8 cellular contexts compared by ENCODE assay signal in genomic region chr17:4903051-4903818, GRCh38. TPM values are rescaled to one million over a fixed set of nuclear protein-coding genes. Genes with fewer than 3 reads are reported as not detected.
DNase-seq lines count a peak whose midpoint lies in the region; ATAC-seq and TF ChIP-seq lines count a peak whose summit lies in the region.

CHRNE (minus strand) TSS chr17:4903098; CDS start chr17:4903063, 35 bp downstream.

- H3K9me3 ChIP-seq in DOHH2 (ENCODE audit: control insufficient read depth, insufficient read depth, low read length), result no peaks in the 10 kb centered on the region
- no peaks in the 10 kb centered on the region for H3K9me3 ChIP-seq in Karpas-422 (ENCODE audit: low read length)
- no peaks in the 10 kb centered on the region for H3K9me3 ChIP-seq in osteoblast (ENCODE audit: low read depth, low read length)
- H3K9me3 ChIP-seq in tibial artery, result no peaks in the 10 kb centered on the region

- H3F3A ChIP-seq in DOHH2 (ENCODE audit: control insufficient read depth, insufficient read depth), result no peaks in the 10 kb centered on the region

- H3K4me3 ChIP-seq in DOHH2 (ENCODE audit: low read length) (peak within 1 kb of the TSS; percentile 34; the same call in 1 of the 2 replicates), Karpas-422 (ENCODE audit: low read length) (no peak within 1 kb of the TSS), fibroblast of the aortic adventitia (ENCODE audit: low read depth, low read length) (no peak within 1 kb of the TSS), osteoblast (ENCODE audit: insufficient read depth, low read length) (peak within 1 kb of the TSS; percentile 42), tibial artery (no peak within 1 kb of the TSS)

- peaks cover 23% of the 10 kb centered on the region for H3K27me3 ChIP-seq in DOHH2 (ENCODE audit: control insufficient read depth, low read length)
- H3K27me3 ChIP-seq in Karpas-422 (ENCODE audit: low read length), result no peaks in the 10 kb centered on the region
- peaks cover 8% of the 10 kb centered on the region for H3K27me3 ChIP-seq in osteoblast (ENCODE audit: insufficient read depth, low read length)
- H3K27me3 ChIP-seq in tibial artery, result peaks cover 0 to 41% of the 10 kb centered on the region in 2 donors

- TF ChIP-seq CTCF in DOHH2 (IDR thresholded peaks at IDR 0.05; ENCODE audit: low read depth, low read length, poor library complexity, severe bottlenecking), result peak; percentile 81
- TF ChIP-seq CTCF in fibroblast of the aortic adventitia (IDR thresholded peaks at IDR 0.05; ENCODE audit: insufficient read depth, low read length), result peak; percentile 83
- peak; percentile 80 for TF ChIP-seq CTCF in osteoblast (IDR thresholded peaks at IDR 0.05; ENCODE audit: extremely low read depth, low read depth, low read length)
- peak; percentile 67 to 70 for TF ChIP-seq CTCF in tibial artery (IDR thresholded peaks at IDR 0.05)

- peak within 1 kb of the TSS; percentile 52 for H3K4me2 ChIP-seq in DOHH2 (ENCODE audit: low read length)
- no peak within 1 kb of the TSS for H3K4me2 ChIP-seq in Karpas-422 (ENCODE audit: low read depth, low read length, poor library complexity, severe bottlenecking)
- H3K4me2 ChIP-seq in osteoblast (ENCODE audit: insufficient read depth, low read length), result peak within 1 kb of the TSS; percentile 49

- no peaks in the 10 kb centered on the region; the same call in 1 of the 2 replicates for H4K20me1 ChIP-seq in DOHH2 (ENCODE audit: control insufficient read depth, insufficient read depth, low read depth, low read length)
- H4K20me1 ChIP-seq in Karpas-422 (ENCODE audit: insufficient read depth, low read depth, low read length), result 0 out of 2 replicates have a peak, but pooled peaks cover 5% of the 10 kb centered on the region
- peaks cover 7% of the 10 kb centered on the region for H4K20me1 ChIP-seq in osteoblast (ENCODE audit: insufficient read depth, low read length)

- no peak for ATAC-seq in HG03139 (IDR thresholded peaks at IDR 0.05; ENCODE audit: unreplicated experiment)

- peaks cover 32% of the 10 kb centered on the region for H3K4me1 ChIP-seq in DOHH2 (ENCODE audit: control insufficient read depth, low read length)
- H3K4me1 ChIP-seq in Karpas-422 (ENCODE audit: low read length), result peaks cover 8% of the 10 kb centered on the region
- H3K4me1 ChIP-seq in osteoblast (ENCODE audit: insufficient read depth, low read length), result peaks cover 17% of the 10 kb centered on the region
- peaks cover 0 to 47% (median 20%) of the 10 kb centered on the region in 4 donors for H3K4me1 ChIP-seq in tibial artery

- H3K9ac ChIP-seq in Karpas-422 (ENCODE audit: low read length), result no peak within 1 kb of the TSS

- H3K9me2 ChIP-seq in DOHH2 (replicated peaks; ENCODE audit: control insufficient read depth, low read length) (no peaks in the 10 kb centered on the region), Karpas-422 (replicated peaks; ENCODE audit: insufficient read depth, low read length) (no peaks in the 10 kb centered on the region)

- H2AFZ ChIP-seq in Karpas-422 (ENCODE audit: low read length) (no peak within 1 kb of the TSS), osteoblast (ENCODE audit: low read length) (no peak within 1 kb of the TSS)

- DNase-seq in Karpas-422 (peak; percentile 89), SHP77 treated with DMSO at 0.1 percent for 48 hours (lab: John Stamatoyannopoulos, UW) (peak; percentile 79), fibroblast of the aortic adventitia (ENCODE audit: low read depth) (peak; percentile 84), osteoblast (ENCODE audit: insufficient read length, low spot score, missing footprints) (peak; percentile 85), tibial artery (peak in 1 of 2 donors; percentile 85)
- peak; percentile 86 for DNase-seq in activated effector memory CD4-positive, alpha-beta T cell treated with anti-CD3 and anti-CD28 coated beads, Interleukin-2, amount 50 U/mL, for 16 hours

- intact Hi-C loops in tibial artery (cut with DNase I; ENCODE audit: low total_unique reads), result no loop called here

- H3K36me3 ChIP-seq in DOHH2 (ENCODE audit: control insufficient read depth, low read length) (no peaks in the 10 kb centered on the region), Karpas-422 (ENCODE audit: insufficient read depth, low read length) (no peaks in the 10 kb centered on the region; the same call in 1 of the 2 replicates), osteoblast (ENCODE audit: insufficient read depth, low read length) (no peaks in the 10 kb centered on the region), tibial artery (no peaks in the 10 kb centered on the region)

- no peaks in the 10 kb centered on the region for H3K79me2 ChIP-seq in DOHH2 (ENCODE audit: control insufficient read depth, low read length)
- H3K79me2 ChIP-seq in Karpas-422 (ENCODE audit: low read length), result no peaks in the 10 kb centered on the region
- no peaks in the 10 kb centered on the region for H3K79me2 ChIP-seq in osteoblast (ENCODE audit: insufficient read depth, low read length)

- H3K27ac ChIP-seq in DOHH2 (ENCODE audit: low read depth, low read length) (no peak within 1 kb of the TSS), Karpas-422 (ENCODE audit: low read length) (no peak within 1 kb of the TSS), osteoblast (ENCODE audit: low read depth, low read length) (peak within 1 kb of the TSS; percentile 23), tibial artery (no peak within 1 kb of the TSS)

RNA-seq across cellular contexts. Expression of gene CHRNE, which starts in this region (rescaled TPM):
- total RNA-seq in Karpas-422 (2014; rRNA removed; shearing (Covaris generic); ENCODE audit: low replicate concordance), result 0.11 and 0.22 TPM in 2 replicates
- 0.33 and 4.9 TPM in 2 replicates for total RNA-seq in fibroblast of the aortic adventitia (ENCODE audit: low replicate concordance)
- 1.4 and 1.8 TPM in 2 replicates for total RNA-seq in osteoblast

Comparison
In these comparisons a context has a peak if more than half of its experiments do, and no peak if none do; other contexts are left out.
1. Peak in DNase-seq in Karpas-422; RNA of the gene not detected or under 1 TPM.
2. H3K4me3 ChIP-seq: peak in DOHH2 (single experiment) and osteoblast (single experiment); none in Karpas-422 (single experiment), fibroblast of the aortic adventitia (single experiment) and tibial artery (0 of 2).
3. Peak in every context shown above with its lines, with median percentiles within 50 percentile points of each other: CTCF ChIP-seq.